In genomic region chr3:37683321-37683720, GRCh38 we compare ENCODE assay signal across 23 cellular contexts.
"Had no signal": no experiment of that assay in that cellular context is flagged by ENCODE, and none has a peak within 500 bp of the region (broad histone marks: within the 10 kb centered on the region; RNA-seq: fewer than 3 reads in every experiment).

No MANE protein-coding gene starts in this region.

- DNase-seq: stimulated activated CD4-positive, alpha-beta T cell treated with anti-CD3 and anti-CD28 coated beads, Interleukin-2, amount 100 ng/mL, for 48 hours; stimulated activated CD4-positive, alpha-beta T cell treated with anti-CD3 and anti-CD28 coated beads, Interleukin-4, amount 100 ng/mL, for 1 hour; stimulated activated CD4-positive, alpha-beta T cell treated with anti-CD3 and anti-CD28 coated beads, Interleukin-4, amount 100 ng/mL, for 24 hours; stimulated activated CD4-positive, alpha-beta T cell treated with anti-CD3 and anti-CD28 coated beads, Interleukin-4, amount 100 ng/mL, for 4 hours; stimulated activated CD8-positive, alpha-beta memory T cell treated with anti-CD3 and anti-CD28 coated beads, Interleukin-4, amount 100 ng/mL, for 48 hours; stimulated activated naive B cell treated with anti-CD40 and anti-IgM and Interleukin-4, amounts not matched to agents 10 μg/mL and 1 μg/mL and 100 μg/mL, for 72 hours; stimulated activated naive CD4-positive, alpha-beta T cell; stimulated activated naive CD4-positive, alpha-beta T cell treated with Interleukin-2 at 50 U/mL for 16 hours; stimulated activated naive CD8-positive, alpha-beta T cell treated with anti-CD3 and anti-CD28 coated beads, Interleukin-15, amount 100 ng/mL, for 72 hours; stimulated activated naive CD8-positive, alpha-beta T cell treated with anti-CD3 and anti-CD28 coated beads, Interleukin-15, Interleukin-2, amounts not matched to agents 100 U/mL and 50 U/mL, for 24 hours; stomach; substantia nigra; testis; tibial artery; transverse colon; trophoblast cell; upper lobe of left lung; upper lobe of right lung; uterus had no signal

- H3K4me1 ChIP-seq: suprapubic skin, testis, upper lobe of left lung, vagina had no signal

- H3K4me3 ChIP-seq: stomach, suprapubic skin, testis, thoracic aorta, tibial artery, tibial nerve, transverse colon, upper lobe of left lung, upper lobe of right lung, uterus, vagina had no signal

- H3K27ac ChIP-seq: stomach, suprapubic skin, testis, thoracic aorta, tibial artery, tibial nerve, transverse colon, upper lobe of left lung, upper lobe of right lung, uterus, vagina had no signal

- H3K36me3 ChIP-seq: suprapubic skin, transverse colon, uterus, vagina had no signal

- H3K27me3 ChIP-seq: stomach, suprapubic skin, testis, tibial artery, tibial nerve, transverse colon, upper lobe of left lung, upper lobe of right lung, uterus, vagina had no signal

- H3K9me3 ChIP-seq: stomach, suprapubic skin, testis, thoracic aorta, tibial artery, tibial nerve, transverse colon, upper lobe of left lung, upper lobe of right lung, uterus, vagina had no signal
